33 cellular contexts compared by ENCODE assay signal in the genomic region with DNA sequence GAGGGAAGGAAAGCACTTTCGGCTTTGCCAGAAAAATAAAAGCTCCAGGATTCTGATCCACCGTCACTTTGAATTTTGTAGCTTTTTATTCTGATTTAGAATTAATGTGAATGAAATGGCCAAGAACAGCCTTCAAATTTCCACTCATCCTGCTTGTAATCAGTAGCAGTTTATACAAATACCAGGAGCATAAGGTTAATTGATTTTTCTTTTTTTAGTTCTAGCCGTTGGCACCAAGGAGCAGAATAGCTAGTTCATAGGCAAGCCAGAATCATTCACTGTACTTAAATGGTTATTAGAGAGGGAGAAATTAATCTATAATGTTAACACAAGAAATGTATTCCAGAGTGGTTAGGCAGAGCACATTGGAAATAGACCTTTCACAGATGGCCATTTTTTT. TPM values are rescaled to one million over a fixed set of nuclear protein-coding genes. Genes with fewer than 3 reads are reported as not detected.
"Had no signal": no experiment of that assay in that cellular context is flagged by ENCODE, and none has a peak within 500 bp of the region (broad histone marks: within the 10 kb centered on the region; RNA-seq: fewer than 3 reads in every experiment).

No MANE protein-coding gene starts in this region.

- H3K9me3 ChIP-seq: ascending aorta had no signal

- H3K4me3 ChIP-seq: ascending aorta, K562, PC-9 had no signal

- ATAC-seq: activated CD4-positive, alpha-beta T cell treated with anti-CD3 and anti-CD28 coated beads for 36 hours; activated CD4-positive, CD25-positive, alpha-beta regulatory T cell treated with anti-CD3 and anti-CD28 coated beads, Interleukin-2, amount 50 U/mL, for 24 hours; activated CD8-positive, alpha-beta T cell treated with anti-CD3 and anti-CD28 coated beads, Interleukin-2, amount 10 ng/mL, durations not matched to agents 7 days and 5 days; activated T-helper 17 cell treated with anti-CD3 and anti-CD28 coated beads, Interleukin-2, amount 50 U/mL, for 72 hours; K562 had no signal

- H3K4me1 Mint-ChIP-seq: activated T-helper 17 cell treated with anti-CD3 and anti-CD28 coated beads, Interleukin-2, amount 50 U/mL, for 72 hours had no signal

- H3K4me3 Mint-ChIP-seq: activated CD4-positive, alpha-beta T cell treated with anti-CD3 and anti-CD28 coated beads for 36 hours; activated CD4-positive, alpha-beta T cell treated with anti-CD3 and anti-CD28 coated beads, Interleukin-2, amount 10 ng/mL, durations not matched to agents 7 days and 5 days; activated CD8-positive, alpha-beta T cell treated with anti-CD3 and anti-CD28 coated beads, Interleukin-2, amount 10 ng/mL, durations not matched to agents 7 days and 5 days; activated naive CD8-positive, alpha-beta T cell treated with anti-CD3 and anti-CD28 coated beads, Interleukin-2, amount 10 ng/mL, durations not matched to agents 7 days and 5 days; activated T-cell treated with anti-CD3 and anti-CD28 coated beads, Interleukin-2, amount 50 U/mL, for 24 hours; activated T-helper 17 cell treated with anti-CD3 and anti-CD28 coated beads, Interleukin-2, amount 50 U/mL, for 72 hours; T-helper 2 cell treated with Interferon-gamma antibody and Interleukin-4, amounts not matched to agents 5 μg/mL and 100 μg/mL, for 36 hours had no signal

- H3K9me3 Mint-ChIP-seq: activated T-cell treated with anti-CD3 and anti-CD28 coated beads, Interleukin-2, amount 50 U/mL, for 24 hours; activated T-helper 17 cell treated with anti-CD3 and anti-CD28 coated beads, Interleukin-2, amount 50 U/mL, for 72 hours; T-helper 2 cell treated with Interferon-gamma antibody and Interleukin-4, amounts not matched to agents 5 μg/mL and 100 μg/mL, for 36 hours had no signal

- H3K27ac ChIP-seq: ascending aorta, PC-9 had no signal

- H3K27me3 ChIP-seq: ascending aorta had no signal

- DNase-seq: activated CD4-positive, alpha-beta T cell treated with anti-CD3 and anti-CD28 coated beads for 36 hours; activated CD4-positive, alpha-beta T cell treated with anti-CD3 and anti-CD28 coated beads, Interleukin-2, amount 10 ng/mL, durations not matched to agents 7 days and 5 days; activated CD4-positive, alpha-beta T cell treated with anti-CD3 and anti-CD28 coated beads, Interleukin-2, amount 50 U/mL, for 48 hours; activated CD8-positive, alpha-beta T cell treated with anti-CD3 and anti-CD28 coated beads, Interleukin-2, amount 10 ng/mL, durations not matched to agents 7 days and 5 days; activated effector memory CD4-positive, alpha-beta T cell treated with anti-CD3 and anti-CD28 coated beads, Interleukin-2, amount 50 U/mL, for 16 hours; activated naive CD4-positive, alpha-beta T cell; activated naive CD4-positive, alpha-beta T cell treated with anti-CD3 and anti-CD28 coated beads, Interleukin-2, amount 50 U/mL, for 16 hours; activated naive CD8-positive, alpha-beta T cell treated with anti-CD3 and anti-CD28 coated beads, Interleukin-2, amount 10 ng/mL, durations not matched to agents 7 days and 5 days; activated T-cell treated with anti-CD3 and anti-CD28 coated beads, Interleukin-2, amount 50 U/mL, for 24 hours; amygdala; caudate nucleus; cerebellar nuclear complex; NCI-H1105 treated with DMSO at 0.1 percent for 48 hours; NCI-H1436; NCI-H1694; NCI-H1930; NCI-H2081 treated with DMSO at 0.1 percent for 48 hours; NCI-H226; NCI-H446 treated with DMSO at 0.1 percent for 48 hours; NCI-H524; NCI-H69; NCI-H82; NK-92 treated with Interleukin-12 subunit alpha and Interleukin-12 subunit beta, amount 100 ng/mL, for 24 hours; PC-9; Right ventricle myocardium superior had no signal

- H3K4me2 ChIP-seq: PC-9 had no signal

- H3K27ac Mint-ChIP-seq: activated CD4-positive, alpha-beta T cell treated with anti-CD3 and anti-CD28 coated beads for 36 hours; activated CD4-positive, alpha-beta T cell treated with anti-CD3 and anti-CD28 coated beads, Interleukin-2, amount 10 ng/mL, durations not matched to agents 7 days and 5 days; activated CD8-positive, alpha-beta T cell treated with anti-CD3 and anti-CD28 coated beads, Interleukin-2, amount 10 ng/mL, durations not matched to agents 7 days and 5 days; activated naive CD8-positive, alpha-beta T cell treated with anti-CD3 and anti-CD28 coated beads, Interleukin-2, amount 10 ng/mL, durations not matched to agents 7 days and 5 days; activated T-cell treated with anti-CD3 and anti-CD28 coated beads, Interleukin-2, amount 50 U/mL, for 24 hours; activated T-helper 17 cell treated with anti-CD3 and anti-CD28 coated beads, Interleukin-2, amount 50 U/mL, for 72 hours; T-helper 2 cell treated with Interferon-gamma antibody and Interleukin-4, amounts not matched to agents 5 μg/mL and 100 μg/mL, for 36 hours had no signal

- H3K4me1 ChIP-seq: ascending aorta had no signal

- H3K27me3 Mint-ChIP-seq: activated CD4-positive, alpha-beta T cell treated with anti-CD3 and anti-CD28 coated beads for 36 hours; activated CD4-positive, alpha-beta T cell treated with anti-CD3 and anti-CD28 coated beads, Interleukin-2, amount 10 ng/mL, durations not matched to agents 7 days and 5 days; activated naive CD8-positive, alpha-beta T cell treated with anti-CD3 and anti-CD28 coated beads, Interleukin-2, amount 10 ng/mL, durations not matched to agents 7 days and 5 days; activated T-cell treated with anti-CD3 and anti-CD28 coated beads, Interleukin-2, amount 50 U/mL, for 24 hours; activated T-helper 17 cell treated with anti-CD3 and anti-CD28 coated beads, Interleukin-2, amount 50 U/mL, for 72 hours had no signal

- H3K36me3 ChIP-seq: ascending aorta had no signal

RNA-seq across cellular contexts. Expression of gene CACNG5, which starts 41.1 kb away (rescaled TPM):
- total RNA-seq: activated CD4-positive, alpha-beta T cell treated with anti-CD3 and anti-CD28 coated beads for 36 hours; activated CD4-positive, alpha-beta T cell treated with anti-CD3 and anti-CD28 coated beads, Interleukin-2, amount 10 ng/mL, durations not matched to agents 7 days and 5 days; activated CD8-positive, alpha-beta T cell treated with anti-CD3 and anti-CD28 coated beads, Interleukin-2, amount 10 ng/mL, durations not matched to agents 7 days and 5 days; activated naive CD8-positive, alpha-beta T cell treated with anti-CD3 and anti-CD28 coated beads, Interleukin-2, amount 10 ng/mL, durations not matched to agents 7 days and 5 days; activated T-helper 17 cell treated with anti-CD3 and anti-CD28 coated beads, Interleukin-2, amount 50 U/mL, for 72 hours; ascending aorta; bronchial epithelial cell; K562; M059J; PC-9; Right ventricle myocardium superior; T-helper 1 cell treated with Interleukin-12 subunit alpha and Interleukin-12 subunit beta and Interleukin-4 antibody, amounts not matched to agents 30 ng/mL and 1 ng/mL, for 36 hours had no signal
- polyA plus RNA-seq: K562 had no signal
